8 cellular contexts compared by ENCODE assay signal in the genomic region with DNA sequence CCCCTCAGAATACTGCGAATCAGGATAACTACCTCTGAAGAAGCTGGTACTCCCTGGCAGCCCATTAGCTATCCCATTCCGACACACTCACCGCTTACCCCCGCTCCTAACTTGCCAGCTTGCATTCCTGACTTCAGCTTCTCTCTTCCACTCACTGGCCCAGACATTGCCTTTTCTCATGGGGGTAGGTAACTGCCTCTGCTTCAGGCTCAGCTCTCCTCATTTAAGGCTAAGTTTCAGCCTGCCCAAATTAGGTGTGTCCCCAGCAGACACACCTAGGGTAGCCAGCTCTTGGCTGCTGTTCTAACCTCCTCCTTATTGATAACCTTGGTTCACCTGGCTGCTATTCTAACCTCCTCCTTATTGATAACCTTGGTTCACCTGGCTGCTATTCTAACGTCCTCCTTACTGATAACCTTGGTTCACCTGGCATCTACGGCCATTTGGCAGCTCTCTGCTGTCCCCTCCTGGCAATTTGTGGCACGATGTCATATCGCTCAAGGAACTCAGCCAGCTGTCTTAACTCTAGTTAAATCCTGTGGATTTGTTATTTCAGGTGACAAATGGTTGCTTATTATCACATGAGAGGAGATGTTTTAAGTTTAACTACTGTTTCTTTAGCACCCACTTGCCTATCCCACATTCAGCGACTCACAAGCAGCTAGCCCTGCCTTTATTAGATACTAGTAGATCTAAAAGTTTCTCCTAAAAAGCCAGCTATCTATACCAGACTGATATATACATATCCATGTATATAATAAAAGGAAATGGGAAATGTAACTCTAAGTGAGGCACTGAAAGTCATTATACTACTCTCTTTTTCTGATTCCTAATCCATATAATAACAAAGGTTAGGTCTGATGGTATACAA.
DNase-seq lines count a peak whose midpoint lies in the region; ATAC-seq and TF ChIP-seq lines count a peak whose summit lies in the region.

No MANE protein-coding gene starts in this region.

- no peaks in the 10 kb centered on the region for H3K36me3 ChIP-seq in psoas muscle (ENCODE audit: insufficient read depth in 1 of 2, low read depth in 1 of 2)

- H3K27ac Mint-ChIP-seq in chondrocyte (ENCODE audit: unreplicated experiment), result no peak overlapping the region

- H3K27ac ChIP-seq in psoas muscle, result no peak overlapping the region
- H3K27ac ChIP-seq in dorsolateral prefrontal cortex, result no peak overlapping the region

- no peaks in the 10 kb centered on the region for H3K4me1 Mint-ChIP-seq in activated T-cell treated with anti-CD3 and anti-CD28 coated beads, Interleukin-2, amount 50 U/mL, for 4 hours (ENCODE audit: low read depth)
- no peaks in the 10 kb centered on the region for H3K4me1 Mint-ChIP-seq in chondrocyte (ENCODE audit: low read depth)

- no peaks in the 10 kb centered on the region for H3K9me3 Mint-ChIP-seq in activated T-cell treated with anti-CD3 and anti-CD28 coated beads, Interleukin-2, amount 50 U/mL, for 4 hours
- no peaks in the 10 kb centered on the region for H3K9me3 Mint-ChIP-seq in chondrocyte (ENCODE audit: low read depth)

- peaks cover 19% of the 10 kb centered on the region for H3K27me3 Mint-ChIP-seq in activated T-cell treated with anti-CD3 and anti-CD28 coated beads, Interleukin-2, amount 50 U/mL, for 4 hours (ENCODE audit: low read depth)
- peaks cover 32% of the 10 kb centered on the region for H3K27me3 Mint-ChIP-seq in chondrocyte (ENCODE audit: low read depth)

- no peaks in the 10 kb centered on the region for H3K4me1 ChIP-seq in psoas muscle

- H3K4me3 Mint-ChIP-seq in activated T-cell treated with anti-CD3 and anti-CD28 coated beads, Interleukin-2, amount 50 U/mL, for 4 hours, result no peak overlapping the region
- no peak overlapping the region for H3K4me3 Mint-ChIP-seq in chondrocyte (ENCODE audit: unreplicated experiment)

- no peak for ATAC-seq in activated T-cell treated with anti-CD3 and anti-CD28 coated beads, Interleukin-2, amount 50 U/mL, for 4 hours
- no peak for ATAC-seq in psoas muscle
- ATAC-seq in HG02623 (IDR thresholded peaks at IDR 0.05; ENCODE audit: unreplicated experiment), result no peak
- ATAC-seq in HG03095 (IDR thresholded peaks at IDR 0.05; ENCODE audit: unreplicated experiment), result no peak

- H3K36me3 Mint-ChIP-seq in activated T-cell treated with anti-CD3 and anti-CD28 coated beads, Interleukin-2, amount 50 U/mL, for 4 hours (ENCODE audit: insufficient read depth), result no peaks in the 10 kb centered on the region
- H3K36me3 Mint-ChIP-seq in chondrocyte (ENCODE audit: low read depth), result no peaks in the 10 kb centered on the region

- H3K27me3 ChIP-seq in psoas muscle (ENCODE audit: insufficient read depth in 3 of 3, low read length in 2 of 3) (no peaks in the 10 kb centered on the region), dorsolateral prefrontal cortex (peaks cover 0 to 2% (median 0%) of the 10 kb centered on the region in 45 donors)

- intact Hi-C loops in psoas muscle (cut with DNase I), result no loop called here
- intact Hi-C loops in dorsolateral prefrontal cortex (cut with DNase I), result no loop called here

- no peaks in the 10 kb centered on the region for H3K9me3 ChIP-seq in psoas muscle

- peak; percentile 17 for DNase-seq in activated T-cell treated with anti-CD3 and anti-CD28 coated beads, Interleukin-2, amount 50 U/mL, for 1 hour
- DNase-seq in activated T-cell treated with anti-CD3 and anti-CD28 coated beads, Interleukin-2, amount 50 U/mL, for 4 hours, result no peak
- DNase-seq in NCI-H1417 treated with DMSO at 0.1 percent for 48 hours (lab: John Stamatoyannopoulos, UW), result peak; percentile 38
- no peak for DNase-seq in chondrocyte (ENCODE audit: low spot score)
- DNase-seq in psoas muscle, result no peak
- no peak for DNase-seq in dorsolateral prefrontal cortex

- TF ChIP-seq CTCF in chondrocyte (IDR thresholded peaks at IDR 0.05) (peak; percentile 67), psoas muscle (IDR thresholded peaks at IDR 0.05) (peak; percentile 3), dorsolateral prefrontal cortex (IDR thresholded peaks at IDR 0.05 in 54 of 56, conservative IDR thresholded peaks at IDR 0.05 in 2 of 56; ENCODE audit: low read depth in 1 of 56, partially characterized antibody in 56 of 56) (peak in 21 of 56 donors; percentile 10 to 45 (median 19))

- H3K4me3 ChIP-seq in psoas muscle, result no peak overlapping the region
- no peak overlapping the region for H3K4me3 ChIP-seq in dorsolateral prefrontal cortex

- 36 to 38% (median 37%) methylated on average over 9 of the region's 9 CpGs for WGBS in psoas muscle, 3 donors

Comparison
In these comparisons a context has a peak if more than half of its experiments do, and no peak if none do; other contexts are left out.
1. DNase-seq: peak in activated T-cell treated with anti-CD3 and anti-CD28 coated beads, Interleukin-2, amount 50 U/mL, for 1 hour (single experiment) and NCI-H1417 treated with DMSO at 0.1 percent for 48 hours (single experiment); none in activated T-cell treated with anti-CD3 and anti-CD28 coated beads, Interleukin-2, amount 50 U/mL, for 4 hours (single experiment), chondrocyte (single experiment), psoas muscle (0 of 2) and dorsolateral prefrontal cortex (0 of 10).